ENCODE assay signal across 1 cellular context in the genomic region with DNA sequence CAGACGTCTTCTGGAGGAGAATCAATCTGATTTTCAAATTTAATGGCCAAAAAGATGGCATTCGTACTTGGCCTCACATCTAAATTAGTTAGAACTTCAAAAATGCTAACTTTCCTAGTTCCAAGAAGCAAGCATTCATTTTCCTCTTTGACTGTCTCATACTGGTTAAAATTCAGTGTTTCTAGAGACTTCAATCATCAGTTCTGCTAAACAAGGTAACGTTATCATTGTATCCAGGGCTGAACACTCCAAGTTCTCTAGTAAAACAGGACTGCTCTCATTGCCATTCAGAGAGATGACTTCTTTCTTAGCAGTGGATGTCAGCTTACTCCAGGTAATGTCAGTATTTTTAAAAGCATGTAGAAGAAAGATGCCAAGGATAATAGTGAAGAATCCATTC.
TF ChIP-seq lines count a peak whose summit lies in the region.

No MANE protein-coding gene starts in this region.

TF ChIP-seq in SK-N-SH, 30 proteins besides CTCF, POLR2A, EP300 and RAD21:
- TF ChIP-seq EZH2phosphoT487 (IDR thresholded peaks at IDR 0.05; ENCODE audit: borderline replicate concordance, low read depth) (no peak), FOSL2 (IDR thresholded peaks at IDR 0.05; ENCODE audit: borderline replicate concordance, low read depth) (no peak), NRF1 (IDR thresholded peaks at IDR 0.05; ENCODE audit: low read depth, low read length) (no peak), SMC3 (IDR thresholded peaks at IDR 0.05; ENCODE audit: low read depth, low read length) (no peak), TAF1 (IDR thresholded peaks at IDR 0.05; ENCODE audit: borderline replicate concordance, low read depth, low read length) (no peak), RCOR1 (IDR thresholded peaks at IDR 0.05; ENCODE audit: low read length) (no peak), ELF1 (IDR thresholded peaks at IDR 0.05) (no peak), IRF3 (IDR thresholded peaks at IDR 0.05; ENCODE audit: low read depth, low read length) (no peak), RXRA (IDR thresholded peaks at IDR 0.05; ENCODE audit: borderline replicate concordance, low read depth) (no peak), CHD2 (IDR thresholded peaks at IDR 0.05; ENCODE audit: low read length, partially characterized antibody) (no peak), JUND (IDR thresholded peaks at IDR 0.05) (no peak)
